In genomic region chr5:137215780-137216179, GRCh38 we compare ENCODE assay signal across 27 cellular contexts.
"Had no signal": no experiment of that assay in that cellular context is flagged by ENCODE, and none has a peak within 500 bp of the region (broad histone marks: within the 10 kb centered on the region; RNA-seq: fewer than 3 reads in every experiment).

No MANE protein-coding gene starts in this region.

- H3K27ac ChIP-seq: adrenal gland, epithelial cell of prostate, esophagus squamous epithelium, gastroesophageal sphincter, heart right ventricle had no signal

- H3K9me3 ChIP-seq: adrenal gland, esophagus squamous epithelium, gastroesophageal sphincter, heart right ventricle had no signal

- H3K4me2 ChIP-seq: hepatocyte had no signal

- H3K4me3 ChIP-seq: adrenal gland, body of pancreas, esophagus squamous epithelium, gastroesophageal sphincter, heart right ventricle, hepatocyte had no signal

- H3K79me2 ChIP-seq: hepatocyte had no signal

- H3K36me3 ChIP-seq: adrenal gland, esophagus squamous epithelium, gastroesophageal sphincter, heart right ventricle had no signal

- H2AFZ ChIP-seq: hepatocyte had no signal

- DNase-seq: activated CD4-positive, alpha-beta memory T cell treated with anti-CD3 and anti-CD28 coated beads for 36 hours; activated CD4-positive, alpha-beta T cell treated with anti-CD3 and anti-CD28 coated beads for 36 hours; activated CD4-positive, alpha-beta T cell treated with anti-CD3 and anti-CD28 coated beads, Interleukin-2, amount 10 ng/mL, durations not matched to agents 24 days and 14 days; activated CD4-positive, CD25-positive, alpha-beta regulatory T cell; activated CD4-positive, CD25-positive, alpha-beta regulatory T cell treated with anti-CD3 and anti-CD28 coated beads, Interleukin-2, amount 50 U/mL, for 72 hours; activated CD8-positive, alpha-beta memory T cell treated with anti-CD3 and anti-CD28 coated beads, Interleukin-2, amount 10 ng/mL, durations not matched to agents 7 days and 5 days; activated CD8-positive, alpha-beta memory T cell treated with anti-CD3 and anti-CD28 coated beads, Interleukin-2, amount 50 U/mL, for 4 hours; activated CD8-positive, alpha-beta T cell treated with anti-CD3 and anti-CD28 coated beads, Interleukin-2, amount 10 ng/mL, durations not matched to agents 7 days and 5 days; activated effector memory CD4-positive, alpha-beta T cell treated with anti-CD3 and anti-CD28 coated beads, Interleukin-2, amount 50 U/mL, for 16 hours; activated naive CD4-positive, alpha-beta T cell treated with anti-CD3 and anti-CD28 coated beads for 36 hours; activated naive CD8-positive, alpha-beta T cell treated with anti-CD3 and anti-CD28 coated beads for 36 hours; activated naive CD8-positive, alpha-beta T cell treated with anti-CD3 and anti-CD28 coated beads, Interleukin-2, amount 50 U/mL, for 24 hours; activated T-cell treated with anti-CD3 and anti-CD28 coated beads, Interleukin-2, amount 50 U/mL, for 1 hour; activated T-cell treated with anti-CD3 and anti-CD28 coated beads, Interleukin-2, amount 50 U/mL, for 48 hours; adrenal gland; amygdala; aorta; caudate nucleus; effector CD8-positive, alpha-beta T cell; esophagus squamous epithelium; foreskin melanocyte; heart right ventricle; T1000 had no signal

- H3K27me3 ChIP-seq: adrenal gland, body of pancreas, esophagus squamous epithelium, gastroesophageal sphincter, heart right ventricle, hepatocyte had no signal
